ENCODE assay signal across 8 cellular contexts in the genomic region with DNA sequence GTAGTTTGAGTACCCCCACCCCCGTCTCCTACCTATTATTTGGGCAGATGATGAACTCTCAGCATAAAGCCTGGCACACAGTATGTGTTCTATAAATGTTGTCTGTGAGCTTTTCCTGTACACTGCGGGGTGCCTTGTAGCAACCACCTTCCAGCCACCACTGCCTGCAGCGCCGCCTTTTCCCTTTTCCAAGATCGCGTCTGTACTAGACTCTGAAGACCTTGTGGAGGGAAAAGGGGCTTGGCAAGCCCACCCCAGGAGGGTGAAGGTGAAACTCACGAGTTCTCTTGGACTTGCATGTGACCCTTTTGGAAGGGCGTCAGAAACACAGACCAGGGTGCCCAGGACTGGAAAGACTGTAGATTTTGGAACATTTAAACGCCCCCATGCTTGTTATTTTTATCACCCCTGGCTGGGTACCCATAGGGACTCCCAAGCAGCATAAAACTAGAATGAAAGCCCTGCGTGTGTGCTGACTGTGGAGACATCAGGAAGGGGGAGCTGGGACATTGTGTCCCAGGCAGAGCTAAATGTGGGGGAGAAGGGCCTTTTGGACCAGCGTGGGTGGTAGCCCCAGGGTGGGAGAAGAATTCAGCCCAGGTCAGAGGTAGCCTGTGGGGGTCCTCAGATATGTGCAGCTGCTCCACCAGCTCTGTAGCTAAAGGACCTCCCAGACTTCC. TPM values are rescaled to one million over a fixed set of nuclear protein-coding genes. Genes with fewer than 3 reads are reported as not detected.
A peak's percentile ranks its signal among the peaks of the same experiment; 100 is the strongest.
DNase-seq lines count a peak whose midpoint lies in the region; ATAC-seq and TF ChIP-seq lines count a peak whose summit lies in the region.

No MANE protein-coding gene starts in this region.

- peak overlapping the region; percentile 68 for H3K4me3 ChIP-seq in HUES48 (ENCODE audit: low read depth, low read length)

- no peak for ATAC-seq in GM19463 (IDR thresholded peaks at IDR 0.05; ENCODE audit: unreplicated experiment)
- no peak for ATAC-seq in HG02884 (IDR thresholded peaks at IDR 0.05; ENCODE audit: unreplicated experiment)

- no peaks in the 10 kb centered on the region for H3K27me3 ChIP-seq in HUES48 (ENCODE audit: control insufficient read depth, insufficient read depth, low read length)

- peak overlapping the region; percentile 95 for H3K27ac Mint-ChIP-seq in mesothelial cell of epicardium

- peaks cover 4% of the 10 kb centered on the region; the same call in 1 of the 2 replicates for H3K4me1 ChIP-seq in HUES48 (ENCODE audit: control insufficient read depth, insufficient read depth, low read length)

- peak overlapping the region; percentile 86 for H3K4me3 Mint-ChIP-seq in mesothelial cell of epicardium

- no peak for TF ChIP-seq CTCF in 22Rv1 (IDR thresholded peaks at IDR 0.05)
- TF ChIP-seq CTCF in mesothelial cell of epicardium (IDR thresholded peaks at IDR 0.05; ENCODE audit: unreplicated experiment) = no peak

- DNase-seq in cerebellar cortex (ENCODE audit: low spot score) (peak; percentile 66), mesothelial cell of epicardium (ENCODE audit: low spot score in 2 of 2, unreplicated experiment in 2 of 2) (no peak), glomerular visceral epithelial cell (ENCODE audit: extremely low spot score) (no peak), middle frontal gyrus (ENCODE audit: extremely low spot score, low spot score) (no peak)

- no peaks in the 10 kb centered on the region for H3K27me3 Mint-ChIP-seq in mesothelial cell of epicardium (ENCODE audit: low read depth)

- peak overlapping the region; percentile 49 for H3K27ac ChIP-seq in 22Rv1
- H3K27ac ChIP-seq in HUES48 (ENCODE audit: low read depth, low read length) = peak overlapping the region; percentile 45

- H3K9me3 Mint-ChIP-seq in mesothelial cell of epicardium = no peaks in the 10 kb centered on the region

- H3K36me3 Mint-ChIP-seq in mesothelial cell of epicardium = peaks cover 9% of the 10 kb centered on the region

- peaks cover 16% of the 10 kb centered on the region for H3K4me1 Mint-ChIP-seq in mesothelial cell of epicardium

- no peaks in the 10 kb centered on the region for H3K9me3 ChIP-seq in HUES48 (ENCODE audit: control insufficient read depth, insufficient read depth, low read length)

- peaks cover 30% of the 10 kb centered on the region for H3K36me3 ChIP-seq in HUES48 (ENCODE audit: control insufficient read depth, insufficient read depth, low read length)

- no peak overlapping the region for H3K9ac ChIP-seq in HUES48 (ENCODE audit: low read depth, low read length)

RNA-seq across cellular contexts. Expression of gene BAK1, which starts 8.3 kb away (rescaled TPM):
- total RNA-seq in mesothelial cell of epicardium = 14.0 to 15.1 TPM (median 15.0 TPM) in 3 replicates

RNA-seq across cellular contexts. Expression of gene ITPR3, which starts 49.3 kb away (rescaled TPM):
- 6.3 to 6.4 TPM (median 6.4 TPM) in 3 replicates for total RNA-seq in mesothelial cell of epicardium
